8 cellular contexts compared by ENCODE assay signal in genomic region chr3:32460031-32460749, GRCh38. TPM values are rescaled to one million over a fixed set of nuclear protein-coding genes. Genes with fewer than 3 reads are reported as not detected.
A peak's percentile ranks its signal among the peaks of the same experiment; 100 is the strongest.
DNase-seq lines count a peak whose midpoint lies in the region; ATAC-seq and TF ChIP-seq lines count a peak whose summit lies in the region.

No MANE protein-coding gene starts in this region.

- DNase-seq in H9 (peak; percentile 91), NCI-H1105 (lab: John Stamatoyannopoulos, UW) (peak; percentile 64), iPS DF 19.7 (ENCODE audit: low read depth, low spot score) (peak; percentile 86), EL (no peak), MG63 (no peak)
- peak; percentile 87 for DNase-seq in activated CD8-positive, alpha-beta T cell treated with anti-CD3 and anti-CD28 coated beads for 36 hours

- no peak overlapping the region for H3K23ac ChIP-seq in H9 (ENCODE audit: insufficient read length, low read depth, low read length)

- H3K4me2 ChIP-seq in H9 (ENCODE audit: insufficient read depth, insufficient read length, low read length), result peak overlapping the region; percentile 62

- peak overlapping the region; percentile 74 for H3T11ph ChIP-seq in H9 (ENCODE audit: low read length)

- intact Hi-C loops in activated CD8-positive, alpha-beta T cell treated with anti-CD3 and anti-CD28 coated beads for 36 hours (cut with micrococcal nuclease), result loop anchor here (2.0 to 5.0 kb wide), 2 partner anchors 63 to 83 kb away; no protein-coding TSS in a partner anchor

- no peaks in the 10 kb centered on the region for H3K27me3 ChIP-seq in H9 (ENCODE audit: insufficient read depth, low read length)
- H3K27me3 ChIP-seq in MG63, result no peaks in the 10 kb centered on the region

- H3K14ac ChIP-seq in H9 (ENCODE audit: insufficient read depth, low read length), result peak overlapping the region; percentile 95; the same call in 1 of the 2 replicates

- H3K9ac ChIP-seq in H9 (ENCODE audit: extremely low read depth, insufficient read length, low read length), result no peak overlapping the region

- no peak overlapping the region for H3K56ac ChIP-seq in H9 (ENCODE audit: insufficient read length, low read depth, low read length)

- TF ChIP-seq CTCF in H9 (conservative IDR thresholded peaks at IDR 0.05), result no peak
- TF ChIP-seq CTCF in activated CD8-positive, alpha-beta T cell treated with anti-CD3 and anti-CD28 coated beads for 36 hours (IDR thresholded peaks at IDR 0.05), result no peak

- peak overlapping the region; percentile 62 for H2BK5ac ChIP-seq in H9 (ENCODE audit: insufficient read length, low read length)

- H3K9me3 ChIP-seq in H9 (ENCODE audit: control insufficient read depth, low read depth, low read length), result no peaks in the 10 kb centered on the region
- no peaks in the 10 kb centered on the region for H3K9me3 ChIP-seq in MG63

- peak overlapping the region; percentile 60 for H2BK12ac ChIP-seq in H9 (ENCODE audit: insufficient read length, low read depth, low read length)

- H3K27ac Mint-ChIP-seq in H9, result peak overlapping the region in 2 of 3 experiments; percentile 95; a peak in 4 of 7 replicates
- H3K27ac Mint-ChIP-seq in activated CD8-positive, alpha-beta T cell treated with anti-CD3 and anti-CD28 coated beads for 36 hours, result no peak overlapping the region
- H3K27ac Mint-ChIP-seq in stimulated activated memory B cell treated with anti-CD40 and anti-IgM and Interleukin-4, amounts not matched to agents 10 μg/mL and 1 μg/mL and 100 μg/mL, for 72 hours, result no peak overlapping the region

- H3K27ac ChIP-seq in H9 (ENCODE audit: insufficient read length, low read depth, low read length), result peak overlapping the region; percentile 18

- peaks cover 3% of the 10 kb centered on the region for H3K23me2 ChIP-seq in H9 (ENCODE audit: insufficient read length, low read depth, low read length, poor library complexity, severe bottlenecking)

- CTCF ChIA-PET in activated CD8-positive, alpha-beta T cell treated with anti-CD3 and anti-CD28 coated beads for 36 hours (lab: Charles Lee), result interaction anchor here (0.6 to 2.5 kb wide), 8 partner anchors 10 to 89 kb away, joined by 3 to 16 read pairs (median 4); no protein-coding TSS in a partner anchor

- no peaks in the 10 kb centered on the region for H4K20me1 ChIP-seq in H9 (ENCODE audit: control insufficient read depth, insufficient read depth, insufficient read length)

- H3K79me2 ChIP-seq in H9 (ENCODE audit: insufficient read depth, low read length), result no peaks in the 10 kb centered on the region

- POLR2A ChIA-PET in activated CD8-positive, alpha-beta T cell treated with anti-CD3 and anti-CD28 coated beads for 36 hours (lab: Charles Lee), result interaction anchor here (0.6 to 2.2 kb wide), 13 partner anchors 8 to 89 kb away, joined by 3 to 7 read pairs (median 5); partner anchors contain the start of gene CMTM7

- peak overlapping the region; percentile 52 to 72 for H3K4me3 Mint-ChIP-seq in H9
- H3K4me3 Mint-ChIP-seq in activated CD8-positive, alpha-beta T cell treated with anti-CD3 and anti-CD28 coated beads for 36 hours, result peak overlapping the region; percentile 69
- peak overlapping the region; percentile 42 for H3K4me3 Mint-ChIP-seq in stimulated activated memory B cell treated with anti-CD40 and anti-IgM and Interleukin-4, amounts not matched to agents 10 μg/mL and 1 μg/mL and 100 μg/mL, for 72 hours

- H2BK20ac ChIP-seq in H9 (ENCODE audit: low read depth, low read length, poor library complexity, severe bottlenecking), result no peak overlapping the region

- no peak overlapping the region for H4K5ac ChIP-seq in H9 (ENCODE audit: insufficient read length, low read depth, low read length)

- no peaks in the 10 kb centered on the region; a peak in 1 of 5 replicates for H3K9me3 Mint-ChIP-seq in H9
- H3K9me3 Mint-ChIP-seq in activated CD8-positive, alpha-beta T cell treated with anti-CD3 and anti-CD28 coated beads for 36 hours, result no peaks in the 10 kb centered on the region
- H3K9me3 Mint-ChIP-seq in stimulated activated memory B cell treated with anti-CD40 and anti-IgM and Interleukin-4, amounts not matched to agents 10 μg/mL and 1 μg/mL and 100 μg/mL, for 72 hours, result no peaks in the 10 kb centered on the region

- WGBS in H9 (ENCODE audit: extremely low coverage, insufficient read length, low lambda C conversion rate), result no CpG with 5 or more reads among the region's 15 CpGs

- peak; percentile 79 for ATAC-seq in GM18499 (IDR thresholded peaks at IDR 0.05; ENCODE audit: insufficient read depth, unreplicated experiment)
- ATAC-seq in activated CD8-positive, alpha-beta T cell treated with anti-CD3 and anti-CD28 coated beads for 36 hours, result peak; percentile 88
- peak; percentile 89 for ATAC-seq in stimulated activated memory B cell treated with anti-CD40 and anti-IgM and Interleukin-4, amounts not matched to agents 10 μg/mL and 1 μg/mL and 100 μg/mL, for 72 hours

- H4K91ac ChIP-seq in H9 (ENCODE audit: insufficient read length, low read depth, low read length), result no peak overlapping the region

- no peak overlapping the region for H2AFZ ChIP-seq in H9 (ENCODE audit: low read length)

- no peak overlapping the region for H3K4me3 ChIP-seq in MG63

- H3K4me1 ChIP-seq in H9 (ENCODE audit: insufficient read depth, low read length), result no peaks in the 10 kb centered on the region; the same call in 1 of the 2 replicates

- peak overlapping the region; percentile 76; the same call in 1 of the 2 replicates for H3K4ac ChIP-seq in H9 (ENCODE audit: low read depth, low read length)

- no peaks in the 10 kb centered on the region for H3K79me1 ChIP-seq in H9 (ENCODE audit: insufficient read depth, low read depth, low read length, poor library complexity, severe bottlenecking)

- H3K4me1 Mint-ChIP-seq in H9, result peaks cover 27 to 29% of the 10 kb centered on the region in 2 experiments
- peaks cover 41% of the 10 kb centered on the region for H3K4me1 Mint-ChIP-seq in activated CD8-positive, alpha-beta T cell treated with anti-CD3 and anti-CD28 coated beads for 36 hours (ENCODE audit: low read depth)
- peaks cover 34% of the 10 kb centered on the region for H3K4me1 Mint-ChIP-seq in stimulated activated memory B cell treated with anti-CD40 and anti-IgM and Interleukin-4, amounts not matched to agents 10 μg/mL and 1 μg/mL and 100 μg/mL, for 72 hours

- no peak overlapping the region for H2AK5ac ChIP-seq in H9 (ENCODE audit: insufficient read length, low read length)

- H2BK15ac ChIP-seq in H9 (ENCODE audit: low read depth, low read length), result no peak overlapping the region

- peaks cover 0 to 3% (median 2%) of the 10 kb centered on the region in 3 experiments; a peak in 4 of 7 replicates for H3K36me3 Mint-ChIP-seq in H9 (ENCODE audit: insufficient read depth in 1 of 3, low read depth in 3 of 3)
- H3K36me3 Mint-ChIP-seq in activated CD8-positive, alpha-beta T cell treated with anti-CD3 and anti-CD28 coated beads for 36 hours (ENCODE audit: low read depth), result peaks cover 8% of the 10 kb centered on the region
- H3K36me3 Mint-ChIP-seq in stimulated activated memory B cell treated with anti-CD40 and anti-IgM and Interleukin-4, amounts not matched to agents 10 μg/mL and 1 μg/mL and 100 μg/mL, for 72 hours, result peaks cover 26% of the 10 kb centered on the region

- no peak overlapping the region for H4K8ac ChIP-seq in H9 (replicated peaks; ENCODE audit: insufficient read length, low read depth, low read length)

- peak overlapping the region; percentile 95 for H3K18ac ChIP-seq in H9 (ENCODE audit: insufficient read length, low read depth, low read length)

- H3K36me3 ChIP-seq in MG63, result no peaks in the 10 kb centered on the region

- no peak overlapping the region for H2BK120ac ChIP-seq in H9 (ENCODE audit: low read depth, low read length, poor library complexity, severe bottlenecking)

- H3K27me3 Mint-ChIP-seq in H9 (ENCODE audit: low read depth), result no peaks in the 10 kb centered on the region; the same call in 1 of the 2 replicates
- no peaks in the 10 kb centered on the region for H3K27me3 Mint-ChIP-seq in activated CD8-positive, alpha-beta T cell treated with anti-CD3 and anti-CD28 coated beads for 36 hours
- no peaks in the 10 kb centered on the region for H3K27me3 Mint-ChIP-seq in stimulated activated memory B cell treated with anti-CD40 and anti-IgM and Interleukin-4, amounts not matched to agents 10 μg/mL and 1 μg/mL and 100 μg/mL, for 72 hours

RNA-seq across cellular contexts. Expression of gene CMTM6, which starts 42.5 kb away (rescaled TPM):
- total RNA-seq in H9 (2021), result 42.7 and 43.5 TPM in 2 replicates
- 10 to 100 TPM; 49.8 to 50.1 TPM for total RNA-seq in activated CD8-positive, alpha-beta T cell treated with anti-CD3 and anti-CD28 coated beads for 36 hours
- total RNA-seq in MG63 (2014; rRNA removed; shearing (Covaris generic); ENCODE audit: low replicate concordance), result 30.5 and 39.3 TPM in 2 replicates

Comparison
In these comparisons a context has a peak if more than half of its experiments do, and no peak if none do; other contexts are left out.
1. DNase-seq: peak in H9 (single experiment), NCI-H1105 (single experiment), activated CD8-positive, alpha-beta T cell treated with anti-CD3 and anti-CD28 coated beads for 36 hours (single experiment) and iPS DF 19.7 (single experiment); none in EL (single experiment) and MG63 (single experiment).
2. H3K27ac Mint-ChIP-seq: peak in H9 (2 of 3); none in activated CD8-positive, alpha-beta T cell treated with anti-CD3 and anti-CD28 coated beads for 36 hours (single experiment) and stimulated activated memory B cell treated with anti-CD40 and anti-IgM and Interleukin-4, amounts not matched to agents 10 μg/mL and 1 μg/mL and 100 μg/mL, for 72 hours (single experiment).
3. Peak in every context shown above with its lines, with median percentiles within 50 percentile points of each other: ATAC-seq and H3K4me3 Mint-ChIP-seq.